In the genomic region with DNA sequence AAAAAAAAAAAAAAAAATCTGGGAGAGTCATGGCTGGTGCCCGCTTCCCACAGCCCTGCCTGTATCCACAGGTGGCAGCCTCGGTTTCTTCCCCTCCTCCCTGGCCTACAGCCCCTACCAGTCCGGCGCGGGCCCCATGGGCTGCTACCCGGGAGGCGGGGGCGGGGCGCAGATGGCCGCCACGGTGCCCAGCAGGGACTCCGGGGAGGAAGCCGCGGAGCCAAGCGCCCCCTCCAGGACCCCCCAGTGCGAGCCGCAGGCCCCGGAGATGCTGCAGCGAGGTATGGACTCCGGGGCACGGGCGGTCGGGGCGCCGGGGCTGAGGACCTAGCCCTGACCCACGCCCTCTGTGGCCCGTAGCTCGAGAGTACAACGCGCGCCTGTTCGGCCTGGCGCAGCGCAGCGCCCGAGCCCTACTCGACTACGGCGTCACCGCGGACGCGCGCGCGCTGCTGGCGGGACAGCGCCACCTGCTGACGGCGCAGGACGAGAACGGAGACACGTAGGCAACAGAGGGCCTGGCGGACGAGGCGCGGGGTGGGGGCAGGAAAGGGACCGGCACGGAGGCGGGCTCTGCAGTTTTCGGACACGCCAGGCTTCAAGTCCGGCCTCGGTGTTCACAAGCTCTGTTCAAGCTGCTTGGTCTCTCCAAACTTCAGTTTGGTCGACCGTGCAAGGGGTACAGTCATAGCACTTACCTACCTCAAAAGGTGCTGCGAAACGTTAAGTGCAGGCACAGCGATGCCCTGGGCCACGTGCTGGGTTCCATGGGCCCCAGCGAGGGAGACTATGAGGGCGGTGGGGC, we compare ENCODE assay signal across 8 cellular contexts. TPM values are rescaled to one million over a fixed set of nuclear protein-coding genes. Genes with fewer than 3 reads are reported as not detected.
DNase-seq lines count a peak whose midpoint lies in the region; ATAC-seq and TF ChIP-seq lines count a peak whose summit lies in the region.

No MANE protein-coding gene starts in this region.

- peak overlapping the region; percentile 65 for H3K9ac ChIP-seq in fibroblast of lung (ENCODE audit: insufficient read depth, low read length)

- CTCF ChIA-PET in Panc1 (lab: Charles Lee), result interaction anchor here (0.5 to 2.7 kb wide), 6 partner anchors 18 to 169 kb away, joined by 3 to 19 read pairs (median 5); no protein-coding TSS in a partner anchor

- no peaks in the 10 kb centered on the region for H4K20me1 ChIP-seq in fibroblast of lung (ENCODE audit: control insufficient read depth, extremely low read depth, insufficient read depth, low read length)

- H3K4me3 Mint-ChIP-seq in naive thymus-derived CD8-positive, alpha-beta T cell, result peak overlapping the region; percentile 63 to 81 (median 74)
- H3K4me3 Mint-ChIP-seq in stimulated activated naive B cell treated with anti-CD40 and anti-IgM and Interleukin-4, amounts not matched to agents 10 μg/mL and 1 μg/mL and 100 μg/mL, for 72 hours, result peak overlapping the region; percentile 92 to 97

- peaks cover 0 to 37% (median 0%) of the 10 kb centered on the region in 3 donors for H3K36me3 Mint-ChIP-seq in naive thymus-derived CD8-positive, alpha-beta T cell
- peaks cover 50 to 76% of the 10 kb centered on the region in 2 donors for H3K36me3 Mint-ChIP-seq in stimulated activated naive B cell treated with anti-CD40 and anti-IgM and Interleukin-4, amounts not matched to agents 10 μg/mL and 1 μg/mL and 100 μg/mL, for 72 hours

- intact Hi-C loops in Panc1 (cut with micrococcal nuclease; ENCODE audit: unreplicated experiment), result loop anchor here (5.0 kb wide), 1 partner anchor 172 kb away; the partner anchor contains the start of gene ELOVL3

- POLR2A ChIA-PET in Panc1 (lab: Charles Lee), result interaction anchor here (0.6 kb wide), 1 partner anchor 88 kb away, joined by 5 read pairs; no protein-coding TSS in a partner anchor
- POLR2A ChIA-PET in naive thymus-derived CD8-positive, alpha-beta T cell (lab: Charles Lee), result interaction anchor here (0.5 to 8.9 kb wide), 16 partner anchors 8 to 933 kb away, joined by 3 to 102 read pairs (median 4); partner anchors contain the start of genes C10orf95, CUEDC2 and FBXL15

- TF ChIP-seq CTCF in Panc1 (IDR thresholded peaks at IDR 0.05) (peak; percentile 100), fibroblast of lung (conservative IDR thresholded peaks at IDR 0.05 in 1 of 2, IDR thresholded peaks at IDR 0.05 in 1 of 2; ENCODE audit: low read depth in 1 of 2, low read length in 2 of 2) (peak; percentile 64 to 78)

- no peaks in the 10 kb centered on the region for H3K27me3 Mint-ChIP-seq in naive thymus-derived CD8-positive, alpha-beta T cell
- no peaks in the 10 kb centered on the region for H3K27me3 Mint-ChIP-seq in stimulated activated naive B cell treated with anti-CD40 and anti-IgM and Interleukin-4, amounts not matched to agents 10 μg/mL and 1 μg/mL and 100 μg/mL, for 72 hours

- H3K4me2 ChIP-seq in fibroblast of lung (ENCODE audit: extremely low read depth, insufficient read depth, low read length), result peak overlapping the region; percentile 77

- H3K9me3 Mint-ChIP-seq in naive thymus-derived CD8-positive, alpha-beta T cell, result no peaks in the 10 kb centered on the region
- no peaks in the 10 kb centered on the region for H3K9me3 Mint-ChIP-seq in stimulated activated naive B cell treated with anti-CD40 and anti-IgM and Interleukin-4, amounts not matched to agents 10 μg/mL and 1 μg/mL and 100 μg/mL, for 72 hours

- peak overlapping the region; percentile 32 to 100 (median 91) for H3K27ac Mint-ChIP-seq in naive thymus-derived CD8-positive, alpha-beta T cell
- H3K27ac Mint-ChIP-seq in stimulated activated naive B cell treated with anti-CD40 and anti-IgM and Interleukin-4, amounts not matched to agents 10 μg/mL and 1 μg/mL and 100 μg/mL, for 72 hours, result peak overlapping the region; percentile 93

- peak; percentile 33 for ATAC-seq in GM21360 (IDR thresholded peaks at IDR 0.05; ENCODE audit: unreplicated experiment)
- ATAC-seq in Panc1, result peak; percentile 65
- ATAC-seq in naive thymus-derived CD8-positive, alpha-beta T cell, result peak; percentile 57 to 61
- ATAC-seq in stimulated activated naive B cell treated with anti-CD40 and anti-IgM and Interleukin-4, amounts not matched to agents 10 μg/mL and 1 μg/mL and 100 μg/mL, for 72 hours (replicated peaks), result peak; percentile 53 to 61

- in situ Hi-C loops in Caki2 (cut with HindIII; ENCODE audit: low pct_unique_long_range_greater_than_20kb, low sequenced_read_pairs) (no loop called here), Panc1 (cut with HindIII; ENCODE audit: low pct_unique_long_range_greater_than_20kb, low sequenced_read_pairs) (no loop called here)

- H3K27ac ChIP-seq in Panc1 (ENCODE audit: low read length) (peak overlapping the region; percentile 72), fibroblast of lung (ENCODE audit: insufficient read depth, low read length) (peak overlapping the region; percentile 27)

- BruUV-seq in Panc1 (replicated peaks; lab: Mats Ljungman, UMichigan), result no TSS peak

- H3K27me3 ChIP-seq in Panc1 (ENCODE audit: control insufficient read depth, insufficient read depth, low read length) (no peaks in the 10 kb centered on the region), fibroblast of lung (ENCODE audit: control insufficient read depth, insufficient read depth, low read length) (no peaks in the 10 kb centered on the region)

- H3K9me3 ChIP-seq in Panc1 (ENCODE audit: control insufficient read depth, insufficient read depth, low read depth, low read length) (no peaks in the 10 kb centered on the region), fibroblast of lung (ENCODE audit: control insufficient read depth, insufficient read depth, low read depth, low read length) (no peaks in the 10 kb centered on the region)

- H3K4me1 ChIP-seq in Panc1 (ENCODE audit: control insufficient read depth, insufficient read depth, low read length), result peaks cover 45% of the 10 kb centered on the region
- peaks cover 4% of the 10 kb centered on the region for H3K4me1 ChIP-seq in fibroblast of lung (ENCODE audit: control insufficient read depth, extremely low read depth, insufficient read depth, low read length)

- H3K4me1 Mint-ChIP-seq in naive thymus-derived CD8-positive, alpha-beta T cell, result peaks cover 12 to 44% (median 39%) of the 10 kb centered on the region in 4 donors
- peaks cover 39 to 72% of the 10 kb centered on the region in 2 donors for H3K4me1 Mint-ChIP-seq in stimulated activated naive B cell treated with anti-CD40 and anti-IgM and Interleukin-4, amounts not matched to agents 10 μg/mL and 1 μg/mL and 100 μg/mL, for 72 hours

- DNase-seq in Caki2 (ENCODE audit: low read depth) (peak; percentile 79), HuH-7.5 (ENCODE audit: low spot score) (peak; percentile 71), Panc1 (ENCODE audit: low read depth, low spot score) (no peak), fibroblast of lung (ENCODE audit: low read depth in 2 of 2) (peak; percentile 80 to 83)
- DNase-seq in activated T-helper 1 cell treated with anti-CD3 and anti-CD28 coated beads, Interleukin-2, amount 50 U/mL, for 16 hours (ENCODE audit: low read depth in 1 of 2, low spot score in 1 of 2), result peak; percentile 77 to 84
- DNase-seq in naive thymus-derived CD8-positive, alpha-beta T cell, result peak; percentile 77 to 91 (median 88)
- DNase-seq in stimulated activated naive B cell treated with anti-CD40 and anti-IgM and Interleukin-4, amounts not matched to agents 10 μg/mL and 1 μg/mL and 100 μg/mL, for 72 hours, result peak; percentile 86

- peaks cover 4% of the 10 kb centered on the region; the same call in 1 of the 2 replicates for H3K36me3 ChIP-seq in Panc1 (ENCODE audit: control insufficient read depth, insufficient read depth, low read length)
- peaks cover 6% of the 10 kb centered on the region for H3K36me3 ChIP-seq in fibroblast of lung (ENCODE audit: control insufficient read depth, insufficient read depth, low read length)

- peak overlapping the region; percentile 41 to 42 for H3K4me3 ChIP-seq in Panc1 (ENCODE audit: low read depth in 2 of 2, low read length in 2 of 2)
- H3K4me3 ChIP-seq in fibroblast of lung (replicated peaks in 1 of 4; ENCODE audit: control extremely low read depth in 1 of 4, insufficient read depth in 1 of 4, low read depth in 3 of 4, low read length in 4 of 4), result peak overlapping the region in 3 of 4 experiments; percentile 44 to 58 (median 52)

- no peaks in the 10 kb centered on the region for H3K79me2 ChIP-seq in fibroblast of lung (ENCODE audit: control insufficient read depth, insufficient read depth, low read length)

- H2AFZ ChIP-seq in fibroblast of lung (ENCODE audit: low read length), result peak overlapping the region; percentile 68

RNA-seq across cellular contexts. Expression of gene NFKB2, which starts 3.9 kb away (rescaled TPM):
- 47.8 and 50.8 TPM in 2 replicates for total RNA-seq in Caki2 (2014; rRNA removed; shearing (Covaris generic); ENCODE audit: low replicate concordance)
- total RNA-seq in Panc1 (2021; ENCODE audit: unreplicated experiment) (105 TPM), fibroblast of lung (16.7 and 23.3 TPM in 2 replicates)
- polyA plus RNA-seq in Panc1 (2012; ENCODE audit: insufficient read length), result 119 TPM
- polyA plus RNA-seq in fibroblast of lung, result 6.8 and 7.6 TPM in 2 replicates
- 10.5 and 13.1 TPM in 2 replicates for polyA plus RNA-seq in fibroblast of lung (2012)
- 11.3 and 14.5 TPM in 2 replicates for polyA minus RNA-seq in fibroblast of lung (ENCODE audit: low replicate concordance)
- 100 to 1,000 TPM; 111 to 123 TPM for total RNA-seq in naive thymus-derived CD8-positive, alpha-beta T cell
- 10 to 100 TPM in 1 of 3 donors, 1 to 10 TPM in 2; 6.1 to 14.6 (median 9.1) TPM for polyA plus RNA-seq in naive thymus-derived CD8-positive, alpha-beta T cell

RNA-seq across cellular contexts. Expression of gene PSD, which starts 19.2 kb away (rescaled TPM):
- total RNA-seq in Caki2 (2014; rRNA removed; shearing (Covaris generic); ENCODE audit: low replicate concordance), result 0.78 and 0.87 TPM in 2 replicates
- total RNA-seq in Panc1 (2021; ENCODE audit: unreplicated experiment), result 2.4 TPM
- polyA plus RNA-seq in Panc1 (2012; ENCODE audit: insufficient read length), result 8.3 TPM
- 5.3 and 6.9 TPM in 2 replicates for total RNA-seq in fibroblast of lung
- polyA plus RNA-seq in fibroblast of lung, result 0.07 and 0.30 TPM in 2 replicates
- 1.6 and 2.6 TPM in 2 replicates for polyA plus RNA-seq in fibroblast of lung (2012)
- not detected in 2 replicates for polyA minus RNA-seq in fibroblast of lung (ENCODE audit: low replicate concordance)
- total RNA-seq in naive thymus-derived CD8-positive, alpha-beta T cell, result 10 to 100 TPM; 11.9 to 13.3 TPM
- 1 to 10 TPM; 4.9 to 5.9 (median 5.3) TPM for polyA plus RNA-seq in naive thymus-derived CD8-positive, alpha-beta T cell

RNA-seq across cellular contexts. Expression of gene FBXL15, which starts 21.2 kb away (rescaled TPM):
- 18.6 and 28.2 TPM in 2 replicates for total RNA-seq in Caki2 (2014; rRNA removed; shearing (Covaris generic); ENCODE audit: low replicate concordance)
- total RNA-seq in Panc1 (2021; ENCODE audit: unreplicated experiment) (7.9 TPM), fibroblast of lung (6.7 and 7.3 TPM in 2 replicates)
- polyA plus RNA-seq in Panc1 (2012; ENCODE audit: insufficient read length), result 17.0 TPM
- 2.2 and 2.8 TPM in 2 replicates for polyA plus RNA-seq in fibroblast of lung
- polyA plus RNA-seq in fibroblast of lung (2012), result 5.7 and 6.8 TPM in 2 replicates
- 0.47 and 0.82 TPM in 2 replicates for polyA minus RNA-seq in fibroblast of lung (ENCODE audit: low replicate concordance)
- total RNA-seq in naive thymus-derived CD8-positive, alpha-beta T cell, result 10 to 100 TPM; 18.7 to 21.1 TPM
- polyA plus RNA-seq in naive thymus-derived CD8-positive, alpha-beta T cell, result 10 to 100 TPM; 26.8 to 35.5 (median 28.5) TPM

RNA-seq across cellular contexts. Expression of gene CUEDC2, which starts 33.0 kb away (rescaled TPM):
- 179 and 231 TPM in 2 replicates for total RNA-seq in Caki2 (2014; rRNA removed; shearing (Covaris generic); ENCODE audit: low replicate concordance)
- total RNA-seq in Panc1 (2021; ENCODE audit: unreplicated experiment) (79.3 TPM), fibroblast of lung (60.8 and 63.2 TPM in 2 replicates)
- polyA plus RNA-seq in Panc1 (2012; ENCODE audit: insufficient read length), result 128 TPM
- 62.3 and 66.8 TPM in 2 replicates for polyA plus RNA-seq in fibroblast of lung
- 72.6 and 85.2 TPM in 2 replicates for polyA plus RNA-seq in fibroblast of lung (2012)
- polyA minus RNA-seq in fibroblast of lung (ENCODE audit: low replicate concordance), result 75.4 and 77.0 TPM in 2 replicates
- total RNA-seq in naive thymus-derived CD8-positive, alpha-beta T cell, result 10 to 100 TPM; 36.5 to 41.7 TPM
- polyA plus RNA-seq in naive thymus-derived CD8-positive, alpha-beta T cell, result 10 to 100 TPM; 60.6 to 76.9 (median 70.8) TPM

RNA-seq across cellular contexts. Expression of gene C10orf95, which starts 51.9 kb away (rescaled TPM):
- not detected in 2 replicates for total RNA-seq in Caki2 (2014; rRNA removed; shearing (Covaris generic); ENCODE audit: low replicate concordance)
- 0.21 TPM for total RNA-seq in Panc1 (2021; ENCODE audit: unreplicated experiment)
- polyA plus RNA-seq in Panc1 (2012; ENCODE audit: insufficient read length), result 1.2 TPM
- under 0.01 and 0.17 TPM in 2 replicates for total RNA-seq in fibroblast of lung
- polyA plus RNA-seq in fibroblast of lung, result not detected in 2 replicates
- not detected in 2 replicates for polyA plus RNA-seq in fibroblast of lung (2012)
- polyA minus RNA-seq in fibroblast of lung (ENCODE audit: low replicate concordance), result not detected in 2 replicates
- total RNA-seq in naive thymus-derived CD8-positive, alpha-beta T cell, result under 1 TPM; 0.52 to 0.73 TPM
- polyA plus RNA-seq in naive thymus-derived CD8-positive, alpha-beta T cell, result under 1 TPM; 0.68 to 0.97 (median 0.68) TPM
